ENCODE assay signal across 12 cellular contexts in the genomic region with DNA sequence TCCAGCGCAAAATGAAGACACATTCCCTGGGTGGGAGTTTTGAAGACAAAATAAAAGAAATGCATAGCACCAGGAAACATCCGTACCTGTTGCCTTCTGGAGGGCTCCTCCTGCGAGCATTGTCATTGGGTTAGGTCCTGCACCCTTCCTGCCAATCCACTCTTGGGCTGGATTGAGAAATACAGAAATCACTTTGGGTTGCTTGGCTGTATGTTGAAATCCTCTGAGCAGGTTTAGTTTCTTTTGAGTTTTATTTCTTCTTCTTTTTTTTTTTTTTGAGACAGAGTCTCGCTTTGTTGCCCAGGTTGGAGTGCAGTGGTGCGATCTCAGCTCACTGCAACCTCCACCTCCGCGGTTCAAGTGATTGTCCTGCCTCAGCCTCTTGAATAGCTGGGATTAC.
DNase-seq lines count a peak whose midpoint lies in the region; ATAC-seq and TF ChIP-seq lines count a peak whose summit lies in the region.
"Had no signal": no experiment of that assay in that cellular context is flagged by ENCODE, and none has a peak within 500 bp of the region (broad histone marks: within the 10 kb centered on the region; RNA-seq: fewer than 3 reads in every experiment).

No MANE protein-coding gene starts in this region.

- intact Hi-C loops in naive thymus-derived CD4-positive, alpha-beta T cell (cut with micrococcal nuclease): loop anchor here in 1 of 2 donors (1.0 kb wide), 3 partner anchors 11 to 41 kb away; no protein-coding TSS in a partner anchor
- intact Hi-C loops in stomach (cut with DNase I; ENCODE audit: low total_unique reads): no loop called here

- peaks cover 13 to 45% (median 31%) of the 10 kb centered on the region in 7 donors for H3K4me1 Mint-ChIP-seq in naive thymus-derived CD4-positive, alpha-beta T cell
- H3K4me1 Mint-ChIP-seq in activated CD4-positive, alpha-beta memory T cell treated with anti-CD3 and anti-CD28 coated beads, Interleukin-2, amount 10 ng/mL, durations not matched to agents 7 days and 5 days: peaks cover 33% of the 10 kb centered on the region

- CTCF ChIA-PET in naive thymus-derived CD4-positive, alpha-beta T cell (lab: Charles Lee): no interaction called here
- CTCF ChIA-PET in activated CD4-positive, alpha-beta memory T cell treated with anti-CD3 and anti-CD28 coated beads, Interleukin-2, amount 10 ng/mL, durations not matched to agents 7 days and 5 days (lab: Charles Lee): interaction anchor here (1.8 kb wide), 1 partner anchor 81 kb away, joined by 6 read pairs; no protein-coding TSS in a partner anchor

- H3K27me3 Mint-ChIP-seq in naive thymus-derived CD4-positive, alpha-beta T cell: no peaks in the 10 kb centered on the region
- no peaks in the 10 kb centered on the region for H3K27me3 Mint-ChIP-seq in activated CD4-positive, alpha-beta memory T cell treated with anti-CD3 and anti-CD28 coated beads, Interleukin-2, amount 10 ng/mL, durations not matched to agents 7 days and 5 days
- H3K27me3 Mint-ChIP-seq: activated naive CD4-positive, alpha-beta T cell treated with anti-CD3 and anti-CD28 coated beads, Interleukin-2, amount 50 U/mL, for 24 hours had no signal

- peak; percentile 13 for ATAC-seq in HG02678 (IDR thresholded peaks at IDR 0.05; ENCODE audit: unreplicated experiment)
- ATAC-seq in naive thymus-derived CD4-positive, alpha-beta T cell: no peak
- no peak for ATAC-seq in GM19452 (IDR thresholded peaks at IDR 0.05; ENCODE audit: unreplicated experiment)
- ATAC-seq: heart left ventricle had no signal

- peak; percentile 25 for DNase-seq in GM12865 (ENCODE audit: low read depth)
- peak; percentile 18 for DNase-seq in SKM-1 treated with dmso at 0.1 percent for 144 hours (lab: John Stamatoyannopoulos, UW; ENCODE audit: unreplicated experiment)
- no peak for DNase-seq in naive thymus-derived CD4-positive, alpha-beta T cell
- DNase-seq in anterior cingulate cortex (lab: John Stamatoyannopoulos, UW): no peak
- no peak for DNase-seq in activated CD4-positive, alpha-beta memory T cell treated with anti-CD3 and anti-CD28 coated beads, Interleukin-2, amount 10 ng/mL, durations not matched to agents 7 days and 5 days
- no peak for DNase-seq in stomach
- DNase-seq: heart left ventricle, Right ventricle myocardium superior had no signal

- peak overlapping the region in 8 of 9 donors; percentile 1 to 83 (median 76) for H3K27ac Mint-ChIP-seq in naive thymus-derived CD4-positive, alpha-beta T cell
- no peak overlapping the region for H3K27ac Mint-ChIP-seq in activated CD4-positive, alpha-beta memory T cell treated with anti-CD3 and anti-CD28 coated beads, Interleukin-2, amount 10 ng/mL, durations not matched to agents 7 days and 5 days
- H3K27ac Mint-ChIP-seq: activated naive CD4-positive, alpha-beta T cell treated with anti-CD3 and anti-CD28 coated beads, Interleukin-2, amount 50 U/mL, for 24 hours had no signal

- H3K9me3 Mint-ChIP-seq in naive thymus-derived CD4-positive, alpha-beta T cell: peaks cover 0 to 2% (median 0%) of the 10 kb centered on the region in 11 donors
- peaks cover 2% of the 10 kb centered on the region for H3K9me3 Mint-ChIP-seq in activated CD4-positive, alpha-beta memory T cell treated with anti-CD3 and anti-CD28 coated beads, Interleukin-2, amount 10 ng/mL, durations not matched to agents 7 days and 5 days
- H3K9me3 Mint-ChIP-seq: activated naive CD4-positive, alpha-beta T cell treated with anti-CD3 and anti-CD28 coated beads, Interleukin-2, amount 50 U/mL, for 24 hours had no signal

- no peaks in the 10 kb centered on the region for H3K9me3 ChIP-seq in naive thymus-derived CD4-positive, alpha-beta T cell (ENCODE audit: control insufficient read depth in 2 of 3, low read length in 3 of 3)
- no peaks in the 10 kb centered on the region for H3K9me3 ChIP-seq in stomach
- H3K9me3 ChIP-seq: heart left ventricle, upper lobe of left lung had no signal

- no peak overlapping the region for H3K27ac ChIP-seq in naive thymus-derived CD4-positive, alpha-beta T cell (ENCODE audit: low read depth, low read length)
- no peak overlapping the region for H3K27ac ChIP-seq in stomach
- H3K27ac ChIP-seq: heart left ventricle had no signal

- TF ChIP-seq EP300 in stomach (IDR thresholded peaks at IDR 0.05): no peak

- H3K27me3 ChIP-seq in naive thymus-derived CD4-positive, alpha-beta T cell (ENCODE audit: control insufficient read depth in 2 of 2, insufficient read depth in 2 of 2, low read length in 2 of 2): no peaks in the 10 kb centered on the region
- no peaks in the 10 kb centered on the region for H3K27me3 ChIP-seq in stomach
- H3K27me3 ChIP-seq: heart left ventricle, upper lobe of left lung had no signal

- H3K4me1 ChIP-seq in naive thymus-derived CD4-positive, alpha-beta T cell (ENCODE audit: control insufficient read depth in 2 of 2, insufficient read depth in 2 of 2, low read length in 2 of 2): peaks cover 0 to 17% of the 10 kb centered on the region in 2 donors
- no peaks in the 10 kb centered on the region for H3K4me1 ChIP-seq in stomach

- TF ChIP-seq CTCF in GM12865 (IDR thresholded peaks at IDR 0.05; ENCODE audit: insufficient read depth, low read depth, low read length, missing control alignments): no peak
- no peak for TF ChIP-seq CTCF in stomach (IDR thresholded peaks at IDR 0.05)

- no peaks in the 10 kb centered on the region for H3K36me3 Mint-ChIP-seq in naive thymus-derived CD4-positive, alpha-beta T cell
- peaks cover 3% of the 10 kb centered on the region for H3K36me3 Mint-ChIP-seq in activated CD4-positive, alpha-beta memory T cell treated with anti-CD3 and anti-CD28 coated beads, Interleukin-2, amount 10 ng/mL, durations not matched to agents 7 days and 5 days (ENCODE audit: low read depth)
- H3K36me3 Mint-ChIP-seq: activated naive CD4-positive, alpha-beta T cell treated with anti-CD3 and anti-CD28 coated beads, Interleukin-2, amount 50 U/mL, for 24 hours had no signal

- TF ChIP-seq POLR2A in stomach (IDR thresholded peaks at IDR 0.05): no peak

- peak overlapping the region in 5 of 10 donors; percentile 18 to 72 (median 29) for H3K4me3 Mint-ChIP-seq in naive thymus-derived CD4-positive, alpha-beta T cell
- H3K4me3 Mint-ChIP-seq in activated CD4-positive, alpha-beta memory T cell treated with anti-CD3 and anti-CD28 coated beads, Interleukin-2, amount 10 ng/mL, durations not matched to agents 7 days and 5 days: no peak overlapping the region
- H3K4me3 Mint-ChIP-seq: activated naive CD4-positive, alpha-beta T cell treated with anti-CD3 and anti-CD28 coated beads, Interleukin-2, amount 50 U/mL, for 24 hours had no signal

- H3K36me3 ChIP-seq in naive thymus-derived CD4-positive, alpha-beta T cell (ENCODE audit: control insufficient read depth in 2 of 3, insufficient read depth in 3 of 3, low read length in 3 of 3): no peaks in the 10 kb centered on the region
- H3K36me3 ChIP-seq in stomach: no peaks in the 10 kb centered on the region
- H3K36me3 ChIP-seq: heart left ventricle, upper lobe of left lung had no signal

- H3K4me3 ChIP-seq in GM12865 (ENCODE audit: low read depth, low read length) (peak overlapping the region; percentile 10), stomach (no peak overlapping the region)
- no peak overlapping the region for H3K4me3 ChIP-seq in naive thymus-derived CD4-positive, alpha-beta T cell (ENCODE audit: low read length)
- H3K4me3 ChIP-seq: heart left ventricle had no signal

- 76 to 94% (median 84%) methylated on average over 7 of the region's 7 CpGs for WGBS in stomach, 5 donors

- POLR2A ChIA-PET in naive thymus-derived CD4-positive, alpha-beta T cell (lab: Charles Lee): interaction anchor here (0.7 to 3.1 kb wide), 4 partner anchors 11 to 20 kb away, joined by 3 to 9 read pairs (median 6); no protein-coding TSS in a partner anchor
- POLR2A ChIA-PET in activated CD4-positive, alpha-beta memory T cell treated with anti-CD3 and anti-CD28 coated beads, Interleukin-2, amount 10 ng/mL, durations not matched to agents 7 days and 5 days (lab: Charles Lee): interaction anchor here (1.5 kb wide), 1 partner anchor 11 kb away, joined by 6 read pairs; no protein-coding TSS in a partner anchor

Comparison
In these comparisons a context has a peak if more than half of its experiments do, and no peak if none do; other contexts are left out.
1. DNase-seq: peak in GM12865 (single experiment) and SKM-1 treated with dmso at 0.1 percent for 144 hours (single experiment); none in naive thymus-derived CD4-positive, alpha-beta T cell (0 of 9), anterior cingulate cortex (0 of 58), activated CD4-positive, alpha-beta memory T cell treated with anti-CD3 and anti-CD28 coated beads, Interleukin-2, amount 10 ng/mL, durations not matched to agents 7 days and 5 days (single experiment) and stomach (single experiment).